In the genomic region with DNA sequence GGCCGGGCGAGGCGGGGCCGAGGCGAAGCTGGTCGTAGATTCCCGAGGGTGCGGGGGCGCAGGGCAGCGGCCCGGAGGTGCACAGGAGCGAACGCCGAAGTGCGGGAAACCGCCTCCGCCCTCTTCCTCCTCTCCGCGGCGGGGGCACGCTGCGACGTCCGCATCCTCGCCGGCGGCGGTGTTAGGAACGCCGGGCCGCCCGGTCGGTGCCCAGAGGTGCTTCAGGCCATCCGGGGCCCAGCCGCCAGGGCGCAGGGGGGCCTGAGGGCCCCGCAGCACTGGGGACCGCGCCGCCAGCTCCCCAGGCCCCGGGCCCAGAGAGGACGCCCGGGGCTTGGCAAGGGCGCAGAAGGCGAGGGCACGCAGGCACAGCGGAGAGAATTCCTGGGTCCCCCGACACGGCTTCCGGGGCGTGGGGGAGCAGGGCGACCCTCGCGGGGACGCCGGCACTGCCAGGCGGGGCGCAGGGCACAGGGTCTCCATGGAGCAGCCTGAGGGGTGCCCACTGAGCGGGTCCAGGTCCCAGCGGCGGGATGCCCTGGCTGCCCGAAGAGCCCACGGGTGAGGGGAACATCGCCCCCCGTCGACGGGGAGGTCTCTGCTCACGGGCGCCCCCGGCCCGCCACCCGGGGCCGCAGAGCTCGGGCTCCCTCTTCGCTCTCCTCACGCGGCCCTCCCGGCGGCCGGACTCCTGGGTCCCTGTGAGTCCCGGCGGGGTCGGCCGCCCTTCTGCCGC, we compare ENCODE assay signal across 8 cellular contexts. TPM values are rescaled to one million over a fixed set of nuclear protein-coding genes. Genes with fewer than 3 reads are reported as not detected.
DNase-seq lines count a peak whose midpoint lies in the region; ATAC-seq and TF ChIP-seq lines count a peak whose summit lies in the region.

No MANE protein-coding gene starts in this region.

- no TSS peak for BruUV-seq in HCT116 (replicated peaks; lab: Mats Ljungman, UMichigan)

- H3K9me3 ChIP-seq in HCT116 (ENCODE audit: control insufficient read depth in 1 of 2, insufficient read depth in 1 of 2, low read depth in 1 of 2, low read length in 2 of 2) = no peaks in the 10 kb centered on the region

- peaks cover 29 to 64% of the 10 kb centered on the region in 2 experiments for H3K4me1 ChIP-seq in HCT116 (ENCODE audit: control insufficient read depth in 1 of 2, insufficient read depth in 2 of 2, low read length in 2 of 2)

- peak overlapping the region in 6 of 10 donors; percentile 28 to 65 (median 44) for H3K4me3 Mint-ChIP-seq in naive thymus-derived CD8-positive, alpha-beta T cell

- DNase-seq in HCT116 (ENCODE audit: low read depth, low spot score) (no peak), dorsolateral prefrontal cortex (peak in 1 of 10 donors; percentile 48), dermis blood vessel endothelial cell (no peak)
- DNase-seq in naive thymus-derived CD8-positive, alpha-beta T cell = peak in 5 of 10 donors; percentile 19 to 34 (median 32)

- POLR2A ChIA-PET in HCT116 (lab: Charles Lee) = interaction anchor here (0.6 to 1.5 kb wide), 3 partner anchors 12 to 205 kb away, joined by 3 to 4 read pairs (median 3); no protein-coding TSS in a partner anchor
- POLR2A ChIA-PET in naive thymus-derived CD8-positive, alpha-beta T cell (lab: Charles Lee) = interaction anchor here (1.8 to 5.5 kb wide), 3 partner anchors 30 to 57 kb away, joined by 7 to 55 read pairs (median 26); a partner anchor contains a TSS

- no peak overlapping the region for H2AFZ ChIP-seq in HCT116 (ENCODE audit: low read depth, low read length, poor library complexity, severe bottlenecking)

- CTCF ChIA-PET in HCT116 (lab: Charles Lee) = interaction anchor here (0.5 to 1.3 kb wide), 4 partner anchors 11 to 115 kb away, joined by 3 to 4 read pairs (median 3); no protein-coding TSS in a partner anchor

- no peaks in the 10 kb centered on the region for H3K36me3 ChIP-seq in HCT116 (ENCODE audit: control insufficient read depth in 1 of 2, insufficient read depth in 2 of 2, low read length in 2 of 2)

- peaks cover 19 to 40% (median 36%) of the 10 kb centered on the region in 5 donors for H3K27me3 Mint-ChIP-seq in naive thymus-derived CD8-positive, alpha-beta T cell

- H3K9me3 Mint-ChIP-seq in naive thymus-derived CD8-positive, alpha-beta T cell = no peaks in the 10 kb centered on the region

- H3K36me3 Mint-ChIP-seq in naive thymus-derived CD8-positive, alpha-beta T cell = no peaks in the 10 kb centered on the region

- no peaks in the 10 kb centered on the region for H3K9me2 ChIP-seq in HCT116 (ENCODE audit: insufficient read depth)

- no peak overlapping the region for H3K27ac Mint-ChIP-seq in naive thymus-derived CD8-positive, alpha-beta T cell

- peak; percentile 31; the same call in 1 of the 2 replicates for TF ChIP-seq CTCF in GM12874 (IDR thresholded peaks at IDR 0.05; ENCODE audit: insufficient read depth, low read depth, low read length)
- TF ChIP-seq CTCF in HCT116 (IDR thresholded peaks at IDR 0.05 in 2 of 3, conservative IDR thresholded peaks at IDR 0.05 in 1 of 3; ENCODE audit: borderline replicate concordance in 1 of 3, insufficient read depth in 1 of 3, low read depth in 2 of 3, low read length in 2 of 3) = peak in 2 of 3 experiments; percentile 27 to 54; a peak in 3 of 6 replicates
- peak in 5 of 56 donors; percentile 2 to 10 (median 4) for TF ChIP-seq CTCF in dorsolateral prefrontal cortex (IDR thresholded peaks at IDR 0.05 in 54 of 56, conservative IDR thresholded peaks at IDR 0.05 in 2 of 56; ENCODE audit: low read depth in 1 of 56, partially characterized antibody in 56 of 56)

- no peak for TF ChIP-seq POLR2A in HCT116 (IDR thresholded peaks at IDR 0.05; ENCODE audit: borderline replicate concordance, extremely low read depth, insufficient read depth, insufficient read length)

- intact Hi-C loops in HCT116 (cut with micrococcal nuclease) (no loop called here), dorsolateral prefrontal cortex (cut with DNase I) (loop anchor here in 1 of 2 donors (2.0 kb wide), 1 partner anchor 31 kb away; a partner anchor contains a TSS)

- TF ChIP-seq RAD21 in HCT116 (IDR thresholded peaks at IDR 0.05; ENCODE audit: low read depth) = no peak

- peak overlapping the region; percentile 93 for H3K4me2 ChIP-seq in HCT116 (ENCODE audit: low read length)

- RAD21 ChIA-PET in HCT116 (lab: Charles Lee; ENCODE audit: low non-redundant PET in 1 of 2, low total read pairs in 2 of 2, uncharacterized antibody in 2 of 2, unreplicated experiment in 2 of 2) = no interaction called here

- peak overlapping the region; percentile 94 for H3K9ac ChIP-seq in HCT116 (ENCODE audit: low read length)

- peaks cover 10 to 31% (median 25%) of the 10 kb centered on the region in 4 donors for H3K4me1 Mint-ChIP-seq in naive thymus-derived CD8-positive, alpha-beta T cell

- H3K4me3 ChIP-seq in HCT116 (replicated peaks in 1 of 2; ENCODE audit: low read depth in 1 of 2, low read length in 2 of 2) (peak overlapping the region; percentile 75 to 77), dorsolateral prefrontal cortex (peak overlapping the region; percentile 39 to 80 (median 67))

- H3K79me2 ChIP-seq in HCT116 (ENCODE audit: insufficient read depth, low read length) = peaks cover 19% of the 10 kb centered on the region; the same call in 1 of the 2 replicates

- H4K20me1 ChIP-seq in HCT116 (ENCODE audit: insufficient read depth) = no peaks in the 10 kb centered on the region

- H3K27ac ChIP-seq in HCT116 (ENCODE audit: low read depth, low read length) (peak overlapping the region; percentile 91), dorsolateral prefrontal cortex (peak overlapping the region in 32 of 59 donors; percentile 10 to 88 (median 46))

- H3K27me3 ChIP-seq in HCT116 (ENCODE audit: insufficient read depth, low read length) (no peaks in the 10 kb centered on the region; the same call in 1 of the 2 replicates), dorsolateral prefrontal cortex (peaks cover 0 to 12% (median 0%) of the 10 kb centered on the region in 45 donors)

- peak; percentile 26 for ATAC-seq in HCT116
- ATAC-seq in SK-N-SH treated with all-trans-retinoic acid at 6 μM for 48 hours = peak; percentile 23
- peak; percentile 27 to 34 for ATAC-seq in naive thymus-derived CD8-positive, alpha-beta T cell
- no peak for ATAC-seq in GM21515 (IDR thresholded peaks at IDR 0.05; ENCODE audit: unreplicated experiment)
- ATAC-seq in HG03457 (IDR thresholded peaks at IDR 0.05; ENCODE audit: unreplicated experiment) = no peak

TF ChIP-seq in HCT116, 20 proteins besides CTCF, POLR2A, EP300 and RAD21:
- no peak for TF ChIP-seq JUND (IDR thresholded peaks at IDR 0.05)
- TF ChIP-seq YY1 (IDR thresholded peaks at IDR 0.05; ENCODE audit: extremely low read depth, insufficient replicate concordance, low read depth, low read length) = no peak
- TF ChIP-seq, protein P1, sequence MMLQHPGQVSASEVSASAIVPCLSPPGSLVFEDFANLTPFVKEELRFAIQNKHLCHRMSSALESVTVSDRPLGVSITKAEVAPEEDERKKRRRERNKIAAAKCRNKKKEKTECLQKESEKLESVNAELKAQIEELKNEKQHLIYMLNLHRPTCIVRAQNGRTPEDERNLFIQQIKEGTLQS (IDR thresholded peaks at IDR 0.05) = no peak
- no peak for TF ChIP-seq EZH2 (IDR thresholded peaks at IDR 0.05)
- TF ChIP-seq, protein P2, sequence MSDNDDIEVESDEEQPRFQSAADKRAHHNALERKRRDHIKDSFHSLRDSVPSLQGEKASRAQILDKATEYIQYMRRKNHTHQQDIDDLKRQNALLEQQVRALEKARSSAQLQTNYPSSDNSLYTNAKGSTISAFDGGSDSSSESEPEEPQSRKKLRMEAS (IDR thresholded peaks at IDR 0.05) = no peak; the same call in 1 of the 2 replicates
- TF ChIP-seq ZNF274 (IDR thresholded peaks at IDR 0.05; ENCODE audit: low read depth, low read length) = no peak
- TF ChIP-seq EGR1 (IDR thresholded peaks at IDR 0.05; ENCODE audit: low read depth) = peak; percentile 32; the same call in 1 of the 2 replicates
- peak; percentile 68 for TF ChIP-seq ZFX (IDR thresholded peaks at IDR 0.05)

TF ChIP-seq in SK-N-SH treated with all-trans-retinoic acid at 6 μM for 48 hours, 23 proteins besides CTCF, POLR2A, EP300 and RAD21:
- TF ChIP-seq, protein P3, sequence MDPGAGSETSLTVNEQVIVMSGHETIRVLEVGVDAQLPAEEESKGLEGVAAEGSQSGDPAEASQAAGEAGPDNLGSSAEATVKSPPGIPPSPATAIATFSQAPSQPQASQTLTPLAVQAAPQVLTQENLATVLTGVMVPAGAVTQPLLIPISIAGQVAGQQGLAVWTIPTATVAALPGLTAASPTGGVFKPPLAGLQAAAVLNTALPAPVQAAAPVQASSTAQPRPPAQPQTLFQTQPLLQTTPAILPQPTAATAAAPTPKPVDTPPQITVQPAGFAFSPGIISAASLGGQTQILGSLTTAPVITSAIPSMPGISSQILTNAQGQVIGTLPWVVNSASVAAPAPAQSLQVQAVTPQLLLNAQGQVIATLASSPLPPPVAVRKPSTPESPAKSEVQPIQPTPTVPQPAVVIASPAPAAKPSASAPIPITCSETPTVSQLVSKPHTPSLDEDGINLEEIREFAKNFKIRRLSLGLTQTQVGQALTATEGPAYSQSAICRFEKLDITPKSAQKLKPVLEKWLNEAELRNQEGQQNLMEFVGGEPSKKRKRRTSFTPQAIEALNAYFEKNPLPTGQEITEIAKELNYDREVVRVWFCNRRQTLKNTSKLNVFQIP (CRISPR knock-in tag; IDR thresholded peaks at IDR 0.05; ENCODE audit: borderline replicate concordance, low read depth) = no peak
- 0 out of 2 replicates have a peak, but pooled peaks have one; percentile 23 for TF ChIP-seq CSDC2 (CRISPR knock-in tag; IDR thresholded peaks at IDR 0.05)

RNA-seq across cellular contexts. Expression of a gene that starts 0.6 kb away (rescaled TPM):
- total RNA-seq in HCT116 (2021; ENCODE audit: unreplicated experiment) = 37.9 TPM
- 15.2 and 19.0 TPM in 2 replicates for polyA plus RNA-seq in HCT116 (2012)
- total RNA-seq in dorsolateral prefrontal cortex = 10 to 100 TPM in 105 of 120 experiments, 1 to 10 TPM in 15; 4.4 to 32.8 (median 13.7) TPM
- total RNA-seq in naive thymus-derived CD8-positive, alpha-beta T cell = 1 to 10 TPM; 1.2 TPM
- under 1 TPM in 2 of 3 donors, not detected in 1; 0.04 to 0.10 TPM for polyA plus RNA-seq in naive thymus-derived CD8-positive, alpha-beta T cell
- total RNA-seq in dermis blood vessel endothelial cell = 0.65 and 1.2 TPM in 2 replicates

RNA-seq across cellular contexts. Expression of a gene that starts 30.9 kb away (rescaled TPM):
- total RNA-seq in HCT116 (2021; ENCODE audit: unreplicated experiment) (110 TPM), dorsolateral prefrontal cortex (100 to 1,000 TPM; 118 to 242 (median 168) TPM), dermis blood vessel endothelial cell (23.9 and 25.9 TPM in 2 replicates)
- polyA plus RNA-seq in HCT116 (2012) = 45.6 and 52.4 TPM in 2 replicates
- 100 to 1,000 TPM; 481 to 489 TPM for total RNA-seq in naive thymus-derived CD8-positive, alpha-beta T cell
- polyA plus RNA-seq in naive thymus-derived CD8-positive, alpha-beta T cell = 10 to 100 TPM in 1 of 3 donors, 1 to 10 TPM in 2; 5.5 to 11.9 (median 8.3) TPM

RNA-seq across cellular contexts. Expression of a gene that starts 56.0 kb away (rescaled TPM):
- 50.2 TPM for total RNA-seq in HCT116 (2021; ENCODE audit: unreplicated experiment)
- 24.8 and 31.7 TPM in 2 replicates for polyA plus RNA-seq in HCT116 (2012)
- total RNA-seq in dorsolateral prefrontal cortex = 10 to 100 TPM; 15.5 to 38.5 (median 25.9) TPM
- total RNA-seq in naive thymus-derived CD8-positive, alpha-beta T cell = 10 to 100 TPM; 10.7 to 12.3 TPM
- polyA plus RNA-seq in naive thymus-derived CD8-positive, alpha-beta T cell = 10 to 100 TPM; 40.5 to 63.3 (median 46.2) TPM
- total RNA-seq in dermis blood vessel endothelial cell = 1.7 and 3.4 TPM in 2 replicates

Comparison
In these comparisons a context has a peak if more than half of its experiments do, and no peak if none do; other contexts are left out.
1. ATAC-seq: peak in HCT116 (single experiment), SK-N-SH treated with all-trans-retinoic acid at 6 μM for 48 hours (single experiment) and naive thymus-derived CD8-positive, alpha-beta T cell (2 of 2); none in GM21515 (single experiment) and HG03457 (single experiment).